ENCODE assay signal across 8 cellular contexts in the genomic region with DNA sequence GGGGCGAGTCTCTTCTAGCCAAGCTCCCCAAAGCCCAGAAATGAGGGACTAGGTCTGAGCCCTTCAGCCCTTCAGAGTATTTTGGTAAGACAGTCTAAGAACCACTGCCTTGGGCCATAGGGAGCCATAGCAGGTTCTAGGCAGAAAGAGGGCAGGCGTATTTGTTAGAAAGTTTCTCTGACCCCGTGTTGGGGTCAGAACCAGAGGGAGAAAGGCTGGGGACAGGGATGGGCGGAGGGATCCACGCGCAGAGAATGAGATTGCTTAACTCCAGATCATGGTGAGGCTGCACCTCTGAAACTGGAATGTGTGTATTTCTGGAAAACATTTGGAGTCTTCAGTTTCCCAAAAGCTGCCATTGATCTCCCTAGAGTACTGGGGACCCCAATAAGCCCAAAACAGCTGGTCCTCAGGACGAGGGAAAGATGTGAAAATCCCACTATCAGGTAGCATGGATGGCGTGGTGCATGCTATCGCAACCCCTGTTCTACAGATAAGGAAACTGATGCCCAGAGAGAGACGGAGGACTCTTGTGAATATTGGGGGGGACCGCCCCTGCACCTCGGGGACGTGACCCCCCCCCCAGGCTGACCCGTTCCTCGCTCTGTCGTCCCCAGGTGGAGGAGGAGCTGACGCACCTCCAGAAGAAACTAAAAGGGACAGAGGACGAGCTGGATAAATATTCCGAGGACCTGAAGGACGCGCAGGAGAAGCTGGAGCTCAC. TPM values are rescaled to one million over a fixed set of nuclear protein-coding genes. Genes with fewer than 3 reads are reported as not detected.
A peak's percentile ranks its signal among the peaks of the same experiment; 100 is the strongest.
DNase-seq lines count a peak whose midpoint lies in the region; ATAC-seq and TF ChIP-seq lines count a peak whose summit lies in the region.

No MANE protein-coding gene starts in this region.

- peak overlapping the region; percentile 84 for H3K4me3 Mint-ChIP-seq in HFFc6
- H3K4me3 Mint-ChIP-seq in activated T-cell treated with anti-CD3 and anti-CD28 coated beads, Interleukin-2, amount 50 U/mL, for 4 hours, result peak overlapping the region; percentile 81
- H3K4me3 Mint-ChIP-seq in stimulated activated naive CD8-positive, alpha-beta T cell treated with anti-CD3 and anti-CD28 coated beads, Interleukin-15, amount 100 ng/mL, for 72 hours, result peak overlapping the region; percentile 88 to 93

- H3K27me3 Mint-ChIP-seq in HFFc6 (ENCODE audit: insufficient read depth), result peaks cover 18% of the 10 kb centered on the region
- H3K27me3 Mint-ChIP-seq in activated T-cell treated with anti-CD3 and anti-CD28 coated beads, Interleukin-2, amount 50 U/mL, for 4 hours (ENCODE audit: low read depth), result no peaks in the 10 kb centered on the region
- H3K27me3 Mint-ChIP-seq in stimulated activated naive CD8-positive, alpha-beta T cell treated with anti-CD3 and anti-CD28 coated beads, Interleukin-15, amount 100 ng/mL, for 72 hours, result no peaks in the 10 kb centered on the region

- H3K4me3 ChIP-seq in iPS-11a (ENCODE audit: low read depth, low read length), result peak overlapping the region; percentile 89

- peaks cover 5% of the 10 kb centered on the region; the same call in 1 of the 2 replicates for H3K9me3 Mint-ChIP-seq in HFFc6
- no peaks in the 10 kb centered on the region for H3K9me3 Mint-ChIP-seq in activated T-cell treated with anti-CD3 and anti-CD28 coated beads, Interleukin-2, amount 50 U/mL, for 4 hours
- no peaks in the 10 kb centered on the region for H3K9me3 Mint-ChIP-seq in stimulated activated naive CD8-positive, alpha-beta T cell treated with anti-CD3 and anti-CD28 coated beads, Interleukin-15, amount 100 ng/mL, for 72 hours

- DNase-seq in HFFc6 (no peak), HEK293T (ENCODE audit: extremely low spot score) (no peak), NCI-H1436 treated with DMSO at 0.1 percent for 48 hours (lab: John Stamatoyannopoulos, UW) (no peak)
- DNase-seq in activated T-cell treated with anti-CD3 and anti-CD28 coated beads, Interleukin-2, amount 50 U/mL, for 4 hours, result no peak
- no peak for DNase-seq in stimulated activated naive CD8-positive, alpha-beta T cell treated with anti-CD3 and anti-CD28 coated beads, Interleukin-15, amount 100 ng/mL, for 72 hours

- peaks cover 25% of the 10 kb centered on the region for H3K36me3 Mint-ChIP-seq in HFFc6 (ENCODE audit: low read depth)
- peaks cover 3% of the 10 kb centered on the region for H3K36me3 Mint-ChIP-seq in activated T-cell treated with anti-CD3 and anti-CD28 coated beads, Interleukin-2, amount 50 U/mL, for 4 hours (ENCODE audit: insufficient read depth)

- no peak for ATAC-seq in activated T-cell treated with anti-CD3 and anti-CD28 coated beads, Interleukin-2, amount 50 U/mL, for 4 hours
- ATAC-seq in stimulated activated naive CD8-positive, alpha-beta T cell treated with anti-CD3 and anti-CD28 coated beads, Interleukin-15, amount 100 ng/mL, for 72 hours, result no peak
- ATAC-seq in GM18909 (IDR thresholded peaks at IDR 0.05; ENCODE audit: poor library complexity, unreplicated experiment) (no peak), GM21526 (IDR thresholded peaks at IDR 0.05; ENCODE audit: low FRiP score, unreplicated experiment) (no peak)

- H3K4me1 Mint-ChIP-seq in HFFc6 (ENCODE audit: low read depth), result peaks cover 49% of the 10 kb centered on the region
- H3K4me1 Mint-ChIP-seq in activated T-cell treated with anti-CD3 and anti-CD28 coated beads, Interleukin-2, amount 50 U/mL, for 4 hours (ENCODE audit: low read depth), result peaks cover 64% of the 10 kb centered on the region
- peaks cover 67% of the 10 kb centered on the region for H3K4me1 Mint-ChIP-seq in stimulated activated naive CD8-positive, alpha-beta T cell treated with anti-CD3 and anti-CD28 coated beads, Interleukin-15, amount 100 ng/mL, for 72 hours

- CTCF ChIA-PET in HEK293T (lab: Yijun Ruan, JAX), result interaction anchor here (0.8 to 1.9 kb wide), 2 partner anchors 12 to 13 kb away, joined by 3 to 4 read pairs; no protein-coding TSS in a partner anchor

- no peak for TF ChIP-seq CTCF in HFFc6 (IDR thresholded peaks at IDR 0.05)

- peak overlapping the region; percentile 75 for H3K27ac Mint-ChIP-seq in HFFc6
- peak overlapping the region; percentile 75 to 88 for H3K27ac Mint-ChIP-seq in stimulated activated naive CD8-positive, alpha-beta T cell treated with anti-CD3 and anti-CD28 coated beads, Interleukin-15, amount 100 ng/mL, for 72 hours

- POLR2A ChIA-PET in HEK293T (lab: Yijun Ruan, JAX), result interaction anchor here (0.6 to 2.2 kb wide), 8 partner anchors 8 to 122 kb away, joined by 3 to 11 read pairs (median 3); a partner anchor contains a TSS

TF ChIP-seq in HEK293T, 16 proteins besides CTCF, POLR2A, EP300 and RAD21:
- TF ChIP-seq CTBP1 (IDR thresholded peaks at IDR 0.05; ENCODE audit: borderline replicate concordance), result no peak

RNA-seq across cellular contexts. Expression of a gene that starts 0.7 kb away (rescaled TPM):
- total RNA-seq in HFFc6 (2021; fragmentation: NEBNext Ultra II Directional; extraction: Animal tissue kit (Norgen Biotek cat#: 25700)), result 1,000 to 10,000 TPM in 4 of 6 experiments, 100 to 1,000 TPM in 2; 973 to 1,332 (median 1,247) TPM
- total RNA-seq in activated T-cell treated with anti-CD3 and anti-CD28 coated beads, Interleukin-2, amount 50 U/mL, for 4 hours, result 100 to 1,000 TPM; 153 to 177 (median 168) TPM

RNA-seq across cellular contexts. Expression of a gene that starts 36.1 kb away (rescaled TPM):
- 100 to 1,000 TPM in 3 of 6 experiments, 10 to 100 TPM in 3; 93.5 to 103 (median 100) TPM for total RNA-seq in HFFc6 (2021; fragmentation: NEBNext Ultra II Directional; extraction: Animal tissue kit (Norgen Biotek cat#: 25700))
- 100 to 1,000 TPM; 140 to 167 (median 153) TPM for total RNA-seq in activated T-cell treated with anti-CD3 and anti-CD28 coated beads, Interleukin-2, amount 50 U/mL, for 4 hours

Comparison
In these comparisons a context has a peak if more than half of its experiments do, and no peak if none do; other contexts are left out.
1. RNA of a gene that starts 0.7 kb away (total RNA-seq): 973 to 1,332 TPM in HFFc6; 153 to 177 TPM in activated T-cell treated with anti-CD3 and anti-CD28 coated beads, Interleukin-2, amount 50 U/mL, for 4 hours; every median in the first group is over 4 times any median in the second.
2. Peak in every context shown above with its lines, with median percentiles within 50 percentile points of each other: H3K4me3 Mint-ChIP-seq.